Comparison of ENCODE assay signal across 12 cellular contexts in the genomic region with DNA sequence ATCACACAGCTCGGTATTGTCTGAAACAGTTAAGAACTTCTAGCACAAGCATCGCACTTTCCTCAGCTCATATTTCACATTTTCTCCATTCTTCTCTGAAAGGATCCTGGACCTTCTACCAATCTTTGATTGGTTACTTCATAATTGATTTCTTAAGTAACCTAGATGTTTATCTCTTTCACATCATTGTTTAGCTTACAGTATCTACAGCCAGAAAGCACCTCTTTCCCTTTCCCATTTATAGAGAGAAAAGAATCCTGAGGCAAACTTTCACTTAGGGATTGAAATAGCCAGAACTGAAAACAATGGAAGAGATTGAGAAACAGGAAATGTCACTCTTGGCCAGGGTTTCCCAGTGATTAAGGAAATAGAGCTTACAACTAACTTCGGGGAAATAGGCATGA. TPM values are rescaled to one million over a fixed set of nuclear protein-coding genes. Genes with fewer than 3 reads are reported as not detected.
DNase-seq lines count a peak whose midpoint lies in the region; ATAC-seq and TF ChIP-seq lines count a peak whose summit lies in the region.
"Had no signal": no experiment of that assay in that cellular context is flagged by ENCODE, and none has a peak within 500 bp of the region (broad histone marks: within the 10 kb centered on the region; RNA-seq: fewer than 3 reads in every experiment).

No MANE protein-coding gene starts in this region.

- ATAC-seq in GM19463 (IDR thresholded peaks at IDR 0.05; ENCODE audit: unreplicated experiment): no peak
- ATAC-seq in GM21723 (IDR thresholded peaks at IDR 0.05; ENCODE audit: unreplicated experiment): no peak

- no peaks in the 10 kb centered on the region for H3K27me3 ChIP-seq in esophagus muscularis mucosa
- H3K27me3 ChIP-seq in tibial nerve: no peaks in the 10 kb centered on the region

- CTCF ChIA-PET in RWPE1 (lab: Yijun Ruan, JAX): no interaction called here

- H3K4me3 ChIP-seq in esophagus muscularis mucosa (peak overlapping the region; percentile 53 to 64 (median 56)), tibial nerve (peak overlapping the region in 2 of 4 donors; percentile 11 to 28)

- WGBS in esophagus muscularis mucosa: 8% methylated on average over 3 of the region's 3 CpGs
- WGBS in tibial nerve, 2 donors: 9 to 10% methylated on average over 3 of the region's 3 CpGs

- DNase-seq in RWPE1 (ENCODE audit: low spot score) (peak; percentile 10), esophagus muscularis mucosa (ENCODE audit: extremely low spot score) (no peak), mucosa of gallbladder (ENCODE audit: low spot score) (peak; percentile 24), tibial nerve (ENCODE audit: low spot score in 2 of 2) (peak in 1 of 2 donors; percentile 36), cerebellum (ENCODE audit: low spot score) (no peak), HuH-7.5 (ENCODE audit: low spot score) (no peak)
- DNase-seq: activated B cell treated with CpG ODN at 0.5 μM for 24 hours; activated naive CD4-positive, alpha-beta T cell treated with Interleukin-2 at 50 U/mL for 16 hours; KBM-7; stimulated activated naive CD4-positive, alpha-beta T cell had no signal

- H3K9me3 ChIP-seq in esophagus muscularis mucosa (no peaks in the 10 kb centered on the region), tibial nerve (no peaks in the 10 kb centered on the region)

- TF ChIP-seq EP300 in esophagus muscularis mucosa (IDR thresholded peaks at IDR 0.05): no peak
- TF ChIP-seq EP300 in tibial nerve (IDR thresholded peaks at IDR 0.05): peak in 1 of 2 donors; percentile 70

- peaks cover 20 to 84% (median 65%) of the 10 kb centered on the region in 4 donors for H3K4me1 ChIP-seq in esophagus muscularis mucosa
- peaks cover 0 to 41% (median 2%) of the 10 kb centered on the region in 4 donors for H3K4me1 ChIP-seq in tibial nerve

- TF ChIP-seq CTCF in RWPE1 (conservative IDR thresholded peaks at IDR 0.05; ENCODE audit: low read depth): no peak
- no peak for TF ChIP-seq CTCF in esophagus muscularis mucosa (IDR thresholded peaks at IDR 0.05)
- no peak for TF ChIP-seq CTCF in tibial nerve (IDR thresholded peaks at IDR 0.05)

- intact Hi-C loops in esophagus muscularis mucosa (cut with DNase I): loop anchor here (5.0 kb wide), 1 partner anchor 54 kb away; no protein-coding TSS in a partner anchor

- H3K36me3 ChIP-seq in esophagus muscularis mucosa: no peaks in the 10 kb centered on the region
- no peaks in the 10 kb centered on the region for H3K36me3 ChIP-seq in tibial nerve

- TF ChIP-seq POLR2A in esophagus muscularis mucosa (IDR thresholded peaks at IDR 0.05; ENCODE audit: low read depth): no peak
- TF ChIP-seq POLR2A in tibial nerve (IDR thresholded peaks at IDR 0.05): no peak

- POLR2A ChIA-PET in RWPE1 (lab: Yijun Ruan, JAX; ENCODE audit: low non-redundant PET): no interaction called here

- H3K27ac ChIP-seq in RWPE1 (no peak overlapping the region), esophagus muscularis mucosa (replicated peaks in 1 of 4) (peak overlapping the region; percentile 81 to 87 (median 83)), tibial nerve (peak overlapping the region in 3 of 4 donors; percentile 38 to 79 (median 79))

RNA-seq across cellular contexts. Expression of a gene that starts 2.5 kb away (rescaled TPM):
- total RNA-seq in esophagus muscularis mucosa (100 to 1,000 TPM in 2 of 4 donors, 10 to 100 TPM in 2; 63.1 to 178 (median 104) TPM), mucosa of gallbladder (17.7 TPM), tibial nerve (10 to 100 TPM; 10.3 to 25.5 (median 20.8) TPM), cerebellum (10.3 TPM)
- total RNA-seq: activated B cell treated with CpG ODN at 0.5 μM for 24 hours had no signal

Comparison
In these comparisons a context has a peak if more than half of its experiments do, and no peak if none do; other contexts are left out.
1. DNase-seq: peak in RWPE1 (single experiment) and mucosa of gallbladder (single experiment); none in esophagus muscularis mucosa (single experiment), cerebellum (single experiment) and HuH-7.5 (single experiment).